In the genomic region with DNA sequence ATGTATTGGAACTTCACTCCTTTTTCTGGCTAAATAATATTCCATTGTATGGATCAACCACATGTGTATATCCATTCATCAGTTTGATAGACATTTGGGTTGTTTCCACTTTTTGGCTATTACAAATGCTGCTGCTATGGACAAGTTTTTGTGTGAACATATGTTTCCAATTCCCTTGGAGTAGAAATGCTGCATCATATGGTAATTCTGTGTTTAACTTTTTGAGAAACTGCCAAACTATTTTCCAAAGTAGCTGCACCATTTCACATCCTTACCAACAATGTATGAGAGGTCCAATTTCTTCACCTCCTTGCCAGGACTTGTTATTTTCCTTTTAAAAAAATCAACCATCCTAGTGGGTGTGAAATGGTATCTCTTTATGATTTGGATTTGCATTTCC, we compare ENCODE assay signal across 25 cellular contexts. TPM values are rescaled to one million over a fixed set of nuclear protein-coding genes. Genes with fewer than 3 reads are reported as not detected.
DNase-seq lines count a peak whose midpoint lies in the region; ATAC-seq and TF ChIP-seq lines count a peak whose summit lies in the region.
"Had no signal": no experiment of that assay in that cellular context is flagged by ENCODE, and none has a peak within 500 bp of the region (broad histone marks: within the 10 kb centered on the region; RNA-seq: fewer than 3 reads in every experiment).

No MANE protein-coding gene starts in this region.

- CTCF ChIA-PET in A673 (lab: Charles Lee): no interaction called here

- TF ChIP-seq POLR2A in body of pancreas (IDR thresholded peaks at IDR 0.05): no peak

- H3K4me1 ChIP-seq in A673 (ENCODE audit: insufficient read depth, low read length, poor library complexity, severe bottlenecking): no peaks in the 10 kb centered on the region
- H3K4me1 ChIP-seq in adipocyte (ENCODE audit: control insufficient read depth, insufficient read depth, low read length): no peaks in the 10 kb centered on the region
- no peaks in the 10 kb centered on the region for H3K4me1 ChIP-seq in body of pancreas

- no peak overlapping the region for H3K27ac ChIP-seq in A673 (ENCODE audit: low read depth, low read length, poor library complexity, severe bottlenecking)
- H3K27ac ChIP-seq in body of pancreas: no peak overlapping the region
- H3K27ac ChIP-seq: PC-9, RWPE1 had no signal

- DNase-seq in A673 (ENCODE audit: low spot score) (peak; percentile 6), EL (peak; percentile 11), adipocyte (ENCODE audit: low read depth) (peak; percentile 44), fibroblast of mammary gland (ENCODE audit: low read depth) (peak; percentile 70), NCI-H2196 (lab: John Stamatoyannopoulos, UW; ENCODE audit: unreplicated experiment) (no peak), NCI-H187 (lab: John Stamatoyannopoulos, UW) (no peak), body of pancreas (no peak)
- DNase-seq: C1 segment of cervical spinal cord; CD4-positive, alpha-beta memory T cell; DMS53; GDM1; Kasumi-1; NCI-H1105; NCI-H1436 treated with DMSO at 0.1 percent for 48 hours; NCI-H1930; NCI-H526 treated with DMSO at 0.1 percent for 48 hours; PC-9; SHP77 had no signal

- BruUV-seq in A673 (replicated peaks; lab: Mats Ljungman, UMichigan): no TSS peak

- TF ChIP-seq CTCF in A673 (conservative IDR thresholded peaks at IDR 0.05; ENCODE audit: low read depth, low read length): no peak
- TF ChIP-seq CTCF in fibroblast of mammary gland (conservative IDR thresholded peaks at IDR 0.05; ENCODE audit: control insufficient read depth, insufficient read depth, low read depth, low read length): no peak
- TF ChIP-seq CTCF in body of pancreas (IDR thresholded peaks at IDR 0.05): no peak

- H3K36me3 ChIP-seq in A673 (ENCODE audit: insufficient read depth, low read length, poor library complexity, severe bottlenecking): no peaks in the 10 kb centered on the region
- no peaks in the 10 kb centered on the region for H3K36me3 ChIP-seq in adipocyte (ENCODE audit: control insufficient read depth, insufficient read depth, low read length, severe bottlenecking)
- H3K36me3 ChIP-seq in body of pancreas (replicated peaks in 1 of 2; ENCODE audit: insufficient read depth in 1 of 2, low read depth in 2 of 2): no peaks in the 10 kb centered on the region

- POLR2A ChIA-PET in A673 (lab: Charles Lee; ENCODE audit: low non-redundant PET): no interaction called here

- H3K9ac ChIP-seq in adipocyte (ENCODE audit: low read length): no peak overlapping the region

- H3K9me3 ChIP-seq in A673 (ENCODE audit: low read depth, low read length, poor library complexity, severe bottlenecking): no peaks in the 10 kb centered on the region
- H3K9me3 ChIP-seq in adipocyte (ENCODE audit: control insufficient read depth, low read length): peaks cover 4% of the 10 kb centered on the region
- H3K9me3 ChIP-seq in body of pancreas: no peaks in the 10 kb centered on the region

- intact Hi-C loops in A673 (cut with micrococcal nuclease; ENCODE audit: unreplicated experiment) (no loop called here), body of pancreas (cut with DNase I) (no loop called here)

- ATAC-seq in GM18873 (IDR thresholded peaks at IDR 0.05; ENCODE audit: low FRiP score, unreplicated experiment) (no peak), body of pancreas (no peak)

- no peak overlapping the region for H3K4me3 ChIP-seq in A673 (ENCODE audit: low read depth, low read length, poor library complexity, severe bottlenecking)
- no peak overlapping the region for H3K4me3 ChIP-seq in adipocyte (ENCODE audit: low read length)
- H3K4me3 ChIP-seq in fibroblast of mammary gland (ENCODE audit: control insufficient read depth, low read depth, low read length): no peak overlapping the region
- no peak overlapping the region for H3K4me3 ChIP-seq in body of pancreas
- H3K4me3 ChIP-seq: PC-9 had no signal

- H3K27me3 ChIP-seq in A673 (replicated peaks; ENCODE audit: insufficient read depth, low read depth, low read length, poor library complexity) (peaks cover 11% of the 10 kb centered on the region), adipocyte (replicated peaks; ENCODE audit: control insufficient read depth, insufficient read depth, low read length) (peaks cover 20% of the 10 kb centered on the region), body of pancreas (no peaks in the 10 kb centered on the region)

RNA-seq across cellular contexts. Expression of a gene that starts 8.4 kb away (rescaled TPM):
- total RNA-seq in A673 (2021): 0.04 and 0.41 TPM in 2 replicates
- total RNA-seq in body of pancreas: under 1 TPM; 0.33 to 0.52 TPM
- total RNA-seq: CD4-positive, alpha-beta memory T cell; Daoy; H4; HT1080; NCI-H460; PC-9; T-helper 1 cell treated with Interleukin-12 subunit alpha and Interleukin-12 subunit beta and Interleukin-4 antibody, amounts not matched to agents 30 ng/mL and 1 ng/mL, for 36 hours had no signal

RNA-seq across cellular contexts. Expression of a gene that starts 38.9 kb away (rescaled TPM):
- total RNA-seq in A673 (2021) (57.1 and 59.8 TPM in 2 replicates), body of pancreas (10 to 100 TPM; 38.9 to 47.0 TPM)

Comparison
In these comparisons a context has a peak if more than half of its experiments do, and no peak if none do; other contexts are left out.
1. DNase-seq: peak in A673 (single experiment), EL (single experiment), adipocyte (single experiment) and fibroblast of mammary gland (single experiment); none in NCI-H2196 (single experiment), NCI-H187 (0 of 2) and body of pancreas (0 of 4).